ENCODE assay signal across 8 cellular contexts in the genomic region with DNA sequence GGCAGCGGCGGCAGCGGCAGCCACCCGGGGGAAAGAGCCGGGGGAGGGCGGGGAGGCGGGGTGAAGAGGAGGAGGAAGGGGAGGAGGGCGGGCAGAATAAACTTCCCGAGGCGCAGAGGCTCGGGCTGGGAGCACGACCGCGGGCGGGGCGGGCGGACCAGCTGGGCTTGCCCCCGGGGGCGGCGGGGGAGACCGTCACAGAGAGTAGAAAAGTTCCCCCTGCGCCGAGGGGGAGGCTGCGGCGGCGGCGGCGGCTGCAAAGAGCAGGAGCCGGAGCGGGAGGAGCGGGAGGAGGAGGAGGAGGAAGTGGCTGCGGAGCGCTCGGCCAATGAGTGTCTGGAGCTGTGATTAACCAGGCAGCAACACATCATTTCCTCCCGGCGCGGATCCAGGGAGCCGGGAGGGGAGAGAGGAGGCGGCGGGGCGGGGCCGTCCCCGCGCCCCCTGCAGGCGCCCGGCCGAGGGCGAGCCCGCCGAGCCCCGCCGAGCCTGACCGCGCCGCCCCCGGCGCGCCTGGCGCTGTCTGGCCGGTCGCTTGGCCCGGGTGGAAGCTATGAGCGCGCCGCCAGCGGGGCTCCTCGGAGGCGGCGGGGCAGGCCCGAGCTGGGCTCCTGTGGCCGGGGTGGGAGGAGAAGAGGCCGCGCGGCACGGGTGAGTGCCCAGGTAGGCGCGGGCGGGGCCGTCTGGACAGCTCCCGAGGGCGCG. TPM values are rescaled to one million over a fixed set of nuclear protein-coding genes. Genes with fewer than 3 reads are reported as not detected.
A peak's percentile ranks its signal among the peaks of the same experiment; 100 is the strongest.
DNase-seq lines count a peak whose midpoint lies in the region; ATAC-seq and TF ChIP-seq lines count a peak whose summit lies in the region.

A gene (minus strand): TSS at position 265 of the 705 bp plus-strand sequence. CDS start 76,837 bp downstream, outside the sequence.

- H2AFZ ChIP-seq in DND-41 (ENCODE audit: low read depth, low read length), result peak within 1 kb of the TSS; percentile 64
- peak within 1 kb of the TSS; percentile 87 for H2AFZ ChIP-seq in GM23248
- H2AFZ ChIP-seq in Karpas-422 (ENCODE audit: low read length), result peak within 1 kb of the TSS; percentile 97

- no peaks in the 10 kb centered on the region for H3K9me2 ChIP-seq in GM23248 (ENCODE audit: insufficient read depth)
- no peaks in the 10 kb centered on the region for H3K9me2 ChIP-seq in Karpas-422 (replicated peaks; ENCODE audit: insufficient read depth, low read length)

- H3K9me3 ChIP-seq in DND-41 (ENCODE audit: insufficient read depth, low read length, severe bottlenecking), result no peaks in the 10 kb centered on the region
- no peaks in the 10 kb centered on the region for H3K9me3 ChIP-seq in GM23248 (ENCODE audit: low read depth)
- no peaks in the 10 kb centered on the region for H3K9me3 ChIP-seq in Karpas-422 (ENCODE audit: low read length)
- no peaks in the 10 kb centered on the region for H3K9me3 ChIP-seq in RWPE2 (ENCODE audit: severe bottlenecking)

- POLR2A ChIA-PET in naive thymus-derived CD8-positive, alpha-beta T cell (lab: Charles Lee), result interaction anchor here (1.2 to 5.0 kb wide), 6 partner anchors 10 to 420 kb away, joined by 3 to 47 read pairs (median 4); no protein-coding TSS in a partner anchor

- DNase-seq in DND-41 (peak; percentile 84), GM23248 (peak; percentile 99), Karpas-422 (peak; percentile 89), RWPE2 (ENCODE audit: low spot score) (peak; percentile 93), fibroblast of peridontal ligament (ENCODE audit: extremely low read depth) (peak; percentile 97)
- DNase-seq in activated T-helper 9 cell treated with anti-CD3 and anti-CD28 coated beads, Interleukin-2, amount 50 U/mL, for 16 hours (ENCODE audit: low read depth), result peak; percentile 75
- DNase-seq in naive thymus-derived CD8-positive, alpha-beta T cell, result peak; percentile 53 to 86 (median 74)
- peak; percentile 70 for DNase-seq in stimulated activated naive B cell treated with anti-CD40 and anti-IgM and Interleukin-4, amounts not matched to agents 10 μg/mL and 1 μg/mL and 100 μg/mL, for 72 hours

- no peaks in the 10 kb centered on the region for H3K27me3 ChIP-seq in DND-41 (ENCODE audit: insufficient read depth, low read length, poor library complexity)
- H3K27me3 ChIP-seq in GM23248 (replicated peaks; ENCODE audit: insufficient read depth), result no peaks in the 10 kb centered on the region
- H3K27me3 ChIP-seq in Karpas-422 (ENCODE audit: low read length), result no peaks in the 10 kb centered on the region
- H3K27me3 ChIP-seq in RWPE2 (ENCODE audit: insufficient read depth, poor library complexity, severe bottlenecking), result no peaks in the 10 kb centered on the region

- ATAC-seq in DND-41 (ENCODE audit: insufficient read depth, low read depth), result peak; percentile 90
- ATAC-seq in RWPE2 (ENCODE audit: low read depth), result peak; percentile 79
- ATAC-seq in naive thymus-derived CD8-positive, alpha-beta T cell, result peak; percentile 76 to 77
- ATAC-seq in stimulated activated naive B cell treated with anti-CD40 and anti-IgM and Interleukin-4, amounts not matched to agents 10 μg/mL and 1 μg/mL and 100 μg/mL, for 72 hours (replicated peaks), result peak; percentile 80 to 84

- H3K36me3 ChIP-seq in DND-41 (ENCODE audit: insufficient read depth, low read length) (no peaks in the 10 kb centered on the region), GM23248 (ENCODE audit: low read depth) (no peaks in the 10 kb centered on the region), Karpas-422 (ENCODE audit: insufficient read depth, low read length) (no peaks in the 10 kb centered on the region), RWPE2 (ENCODE audit: low read depth) (peaks cover 6% of the 10 kb centered on the region; the same call in 1 of the 2 replicates)

- H3K36me3 Mint-ChIP-seq in naive thymus-derived CD8-positive, alpha-beta T cell, result no peaks in the 10 kb centered on the region
- H3K36me3 Mint-ChIP-seq in stimulated activated naive B cell treated with anti-CD40 and anti-IgM and Interleukin-4, amounts not matched to agents 10 μg/mL and 1 μg/mL and 100 μg/mL, for 72 hours, result peaks cover 2 to 3% of the 10 kb centered on the region in 2 donors

- no peaks in the 10 kb centered on the region for H3K79me2 ChIP-seq in DND-41 (ENCODE audit: insufficient read depth, low read length)
- peaks cover 35% of the 10 kb centered on the region for H3K79me2 ChIP-seq in GM23248 (ENCODE audit: insufficient read depth)
- no peaks in the 10 kb centered on the region for H3K79me2 ChIP-seq in Karpas-422 (ENCODE audit: low read length)

- 1% methylated on average over 21 to 71 of the region's 82 CpGs for WGBS in GM23248 (ENCODE audit: low coverage in 1 of 2, low lambda C conversion rate in 2 of 2, missing lambda C conversion rate in 2 of 2), 2 experiments

- H3K4me1 ChIP-seq in DND-41 (ENCODE audit: insufficient read depth, low read length) (peaks cover 26% of the 10 kb centered on the region), GM23248 (ENCODE audit: insufficient read depth) (peaks cover 21% of the 10 kb centered on the region), Karpas-422 (ENCODE audit: low read length) (peaks cover 13% of the 10 kb centered on the region), RWPE2 (ENCODE audit: insufficient read depth, poor library complexity, severe bottlenecking) (peaks cover 32% of the 10 kb centered on the region)

- peak within 1 kb of the TSS; percentile 85 to 99 (median 92) for H3K4me3 Mint-ChIP-seq in naive thymus-derived CD8-positive, alpha-beta T cell
- H3K4me3 Mint-ChIP-seq in stimulated activated naive B cell treated with anti-CD40 and anti-IgM and Interleukin-4, amounts not matched to agents 10 μg/mL and 1 μg/mL and 100 μg/mL, for 72 hours, result peak within 1 kb of the TSS; percentile 89 to 90

- H3K4me2 ChIP-seq in DND-41 (ENCODE audit: insufficient read depth, low read length) (peak within 1 kb of the TSS; percentile 70), GM23248 (ENCODE audit: unreplicated experiment) (peak within 1 kb of the TSS; percentile 97), Karpas-422 (ENCODE audit: low read depth, low read length, poor library complexity, severe bottlenecking) (peak within 1 kb of the TSS; percentile 90)

- peak within 1 kb of the TSS; percentile 55; the same call in 1 of the 2 replicates for H3K27ac ChIP-seq in DND-41 (ENCODE audit: low read length)
- H3K27ac ChIP-seq in GM23248, result peak within 1 kb of the TSS; percentile 87
- H3K27ac ChIP-seq in Karpas-422 (ENCODE audit: low read length), result no peak within 1 kb of the TSS
- H3K27ac ChIP-seq in RWPE2 (ENCODE audit: poor library complexity, severe bottlenecking), result peak within 1 kb of the TSS; percentile 82

- in situ Hi-C loops in GM23248 (cut with MboI), result no loop called here

- H3K27ac Mint-ChIP-seq in naive thymus-derived CD8-positive, alpha-beta T cell, result peak within 1 kb of the TSS; percentile 29 to 94 (median 90)
- H3K27ac Mint-ChIP-seq in stimulated activated naive B cell treated with anti-CD40 and anti-IgM and Interleukin-4, amounts not matched to agents 10 μg/mL and 1 μg/mL and 100 μg/mL, for 72 hours, result peak within 1 kb of the TSS; percentile 77

- peak within 1 kb of the TSS; percentile 28 to 65; a peak in 3 of 4 replicates for H3K4me3 ChIP-seq in DND-41 (ENCODE audit: low read depth in 1 of 2, low read length in 2 of 2)
- H3K4me3 ChIP-seq in GM23248, result peak within 1 kb of the TSS; percentile 91
- peak within 1 kb of the TSS; percentile 71 for H3K4me3 ChIP-seq in Karpas-422 (ENCODE audit: low read length)
- H3K4me3 ChIP-seq in RWPE2 (ENCODE audit: severe bottlenecking), result peak within 1 kb of the TSS; percentile 98

- no peaks in the 10 kb centered on the region for H3K27me3 Mint-ChIP-seq in naive thymus-derived CD8-positive, alpha-beta T cell
- no peaks in the 10 kb centered on the region for H3K27me3 Mint-ChIP-seq in stimulated activated naive B cell treated with anti-CD40 and anti-IgM and Interleukin-4, amounts not matched to agents 10 μg/mL and 1 μg/mL and 100 μg/mL, for 72 hours

- H4K20me1 ChIP-seq in DND-41 (ENCODE audit: insufficient read depth, low read length) (no peaks in the 10 kb centered on the region), GM23248 (ENCODE audit: insufficient read depth) (0 out of 2 replicates have a peak, but pooled peaks cover 6% of the 10 kb centered on the region), Karpas-422 (ENCODE audit: insufficient read depth, low read depth, low read length) (no peaks in the 10 kb centered on the region)

- no peaks in the 10 kb centered on the region for H3K9me3 Mint-ChIP-seq in naive thymus-derived CD8-positive, alpha-beta T cell
- no peaks in the 10 kb centered on the region for H3K9me3 Mint-ChIP-seq in stimulated activated naive B cell treated with anti-CD40 and anti-IgM and Interleukin-4, amounts not matched to agents 10 μg/mL and 1 μg/mL and 100 μg/mL, for 72 hours

- H3F3A ChIP-seq in GM23248 (ENCODE audit: insufficient read depth), result peaks cover 19% of the 10 kb centered on the region

- peak; percentile 29 for TF ChIP-seq CTCF in DND-41 (IDR thresholded peaks at IDR 0.05; ENCODE audit: borderline replicate concordance, extremely low read depth, low read length, poor library complexity, severe bottlenecking)
- TF ChIP-seq CTCF in RWPE2 (IDR thresholded peaks at IDR 0.05; ENCODE audit: poor library complexity, severe bottlenecking), result peak; percentile 56

- peaks cover 12 to 48% (median 38%) of the 10 kb centered on the region in 4 donors for H3K4me1 Mint-ChIP-seq in naive thymus-derived CD8-positive, alpha-beta T cell
- peaks cover 13 to 40% of the 10 kb centered on the region in 2 donors for H3K4me1 Mint-ChIP-seq in stimulated activated naive B cell treated with anti-CD40 and anti-IgM and Interleukin-4, amounts not matched to agents 10 μg/mL and 1 μg/mL and 100 μg/mL, for 72 hours

- H3K9ac ChIP-seq in DND-41 (ENCODE audit: low read depth, low read length), result peak within 1 kb of the TSS; percentile 51
- H3K9ac ChIP-seq in GM23248, result peak within 1 kb of the TSS; percentile 87
- peak within 1 kb of the TSS; percentile 69 for H3K9ac ChIP-seq in Karpas-422 (ENCODE audit: low read length)

RNA-seq across cellular contexts. Expression of the gene that starts here (rescaled TPM):
- 21.2 and 31.3 TPM in 2 replicates for total RNA-seq in GM23248 (2014; rRNA removed; shearing (Covaris generic))
- 16.2 and 17.1 TPM in 2 replicates for polyA plus RNA-seq in GM23248 (2016; fragmentation: Nextera tagmentation; extraction: Ambion mirVana)
- total RNA-seq in Karpas-422 (2014; rRNA removed; shearing (Covaris generic); ENCODE audit: low replicate concordance), result 0.07 and 0.22 TPM in 2 replicates
- total RNA-seq in naive thymus-derived CD8-positive, alpha-beta T cell, result 10 to 100 TPM; 11.1 to 14.5 TPM
- polyA plus RNA-seq in naive thymus-derived CD8-positive, alpha-beta T cell, result 1 to 10 TPM; 2.6 to 4.3 (median 3.7) TPM

Comparison
In these comparisons a context has a peak if more than half of its experiments do, and no peak if none do; other contexts are left out.
1. Peak in DNase-seq, H3K4me3 ChIP-seq, H3K9ac ChIP-seq and H3K4me2 ChIP-seq in Karpas-422; RNA of the gene not detected or under 1 TPM.
2. H3K4me3 ChIP-seq: peak in every context shown above with its lines; median percentile 98 in RWPE2; 91 in GM23248; 71 in Karpas-422; 46 in DND-41.